In genomic region chr14:104799657-104800599, GRCh38 we compare ENCODE assay signal across 8 cellular contexts. TPM values are rescaled to one million over a fixed set of nuclear protein-coding genes. Genes with fewer than 3 reads are reported as not detected.
A peak's percentile ranks its signal among the peaks of the same experiment; 100 is the strongest.
DNase-seq lines count a peak whose midpoint lies in the region; ATAC-seq and TF ChIP-seq lines count a peak whose summit lies in the region.

No MANE protein-coding gene starts in this region.

- H3K4me3 ChIP-seq in ACC112 (ENCODE audit: low read depth, low read length) (peak overlapping the region; percentile 74), adrenal gland (peak overlapping the region in 2 of 4 donors; percentile 29 to 91), rectal smooth muscle tissue (ENCODE audit: low read length) (peak overlapping the region; percentile 73), uterus (peak overlapping the region; percentile 48 to 60)

- peaks cover 3% of the 10 kb centered on the region for H3K79me2 ChIP-seq in ACC112 (ENCODE audit: control insufficient read depth, insufficient read depth, low read length, unreplicated experiment)

- no peaks in the 10 kb centered on the region for H3K9me3 ChIP-seq in adrenal gland (replicated peaks in 1 of 3)
- no peaks in the 10 kb centered on the region for H3K9me3 ChIP-seq in uterus

- H3K4me1 ChIP-seq in ACC112 (ENCODE audit: control insufficient read depth, insufficient read depth, low read length, unreplicated experiment): peaks cover 28% of the 10 kb centered on the region
- peaks cover 16 to 33% of the 10 kb centered on the region in 2 donors for H3K4me1 ChIP-seq in adrenal gland (replicated peaks in 1 of 2)
- peaks cover 12% of the 10 kb centered on the region for H3K4me1 ChIP-seq in rectal smooth muscle tissue (ENCODE audit: control insufficient read depth, insufficient read depth, low read length)
- H3K4me1 ChIP-seq in uterus: peaks cover 0 to 10% of the 10 kb centered on the region in 2 donors

- intact Hi-C loops in adrenal gland (cut with DNase I): no loop called here
- intact Hi-C loops in left ventricle myocardium superior (cut with micrococcal nuclease): no loop called here
- intact Hi-C loops in uterus (cut with DNase I; ENCODE audit: low total_unique reads): no loop called here

- WGBS in adrenal gland, 4 donors: 11 to 56% (median 19%) methylated on average over 17 to 67 of the region's 68 CpGs

- peak overlapping the region; percentile 84 for H3K9ac ChIP-seq in rectal smooth muscle tissue (ENCODE audit: low read length)

- TF ChIP-seq CTCF in adrenal gland (IDR thresholded peaks at IDR 0.05) (peak in 5 of 6 experiments; percentile 14 to 43 (median 34)), uterus (IDR thresholded peaks at IDR 0.05) (peak in 3 of 4 experiments; percentile 25 to 59 (median 50))

- DNase-seq in T-helper 1 cell (peak; percentile 71 to 85 (median 83)), adrenal gland (peak; percentile 82 to 91 (median 85)), left ventricle myocardium superior (peak; percentile 94), uterus (peak; percentile 88 to 90)

- no peak overlapping the region for H3K27ac ChIP-seq in ACC112 (ENCODE audit: low read depth, low read length)
- H3K27ac ChIP-seq in adrenal gland: peak overlapping the region; percentile 55 to 97 (median 91)
- peak overlapping the region; percentile 96 for H3K27ac ChIP-seq in rectal smooth muscle tissue (ENCODE audit: low read depth, low read length)
- peak overlapping the region; percentile 95 to 99 for H3K27ac ChIP-seq in uterus

- no peaks in the 10 kb centered on the region for H3K36me3 ChIP-seq in ACC112 (ENCODE audit: insufficient read depth, low read length)
- H3K36me3 ChIP-seq in adrenal gland (replicated peaks in 1 of 2): no peaks in the 10 kb centered on the region
- no peaks in the 10 kb centered on the region for H3K36me3 ChIP-seq in rectal smooth muscle tissue (ENCODE audit: control insufficient read depth, insufficient read depth, low read length)
- no peaks in the 10 kb centered on the region for H3K36me3 ChIP-seq in uterus

- H3K27me3 ChIP-seq in ACC112 (ENCODE audit: insufficient read depth, low read length) (no peaks in the 10 kb centered on the region), adrenal gland (no peaks in the 10 kb centered on the region), rectal smooth muscle tissue (ENCODE audit: control insufficient read depth, insufficient read depth, low read length) (no peaks in the 10 kb centered on the region), uterus (no peaks in the 10 kb centered on the region)

- H2AFZ ChIP-seq in ACC112 (ENCODE audit: low read length, unreplicated experiment): peak overlapping the region; percentile 51

- peak; percentile 42 for ATAC-seq in GM18907 (IDR thresholded peaks at IDR 0.05; ENCODE audit: unreplicated experiment)
- peak; percentile 50 for ATAC-seq in HG03521 (IDR thresholded peaks at IDR 0.05; ENCODE audit: unreplicated experiment)
- ATAC-seq in left ventricle myocardium superior: peak; percentile 76

- no peak for TF ChIP-seq POLR2A in adrenal gland (IDR thresholded peaks at IDR 0.05)
- TF ChIP-seq POLR2A in uterus (IDR thresholded peaks at IDR 0.05): peak; percentile 24 to 56

RNA-seq across cellular contexts. Expression of gene ZBTB42, which starts 1.0 kb away (rescaled TPM):
- 10 to 100 TPM in 3 of 8 donors, 1 to 10 TPM in 5; 3.5 to 13.9 (median 9.4) TPM for total RNA-seq in adrenal gland
- polyA plus RNA-seq in adrenal gland: 1 to 10 TPM; 1.2 to 2.3 (median 1.6) TPM
- total RNA-seq in left ventricle myocardium superior: 5.3 TPM
- 1 to 10 TPM in 3 of 4 donors, under 1 TPM in 1; under 0.01 to 8.4 (median 3.9) TPM for total RNA-seq in uterus

RNA-seq across cellular contexts. Expression of gene AKT1, which starts 4.4 kb away (rescaled TPM):
- total RNA-seq in adrenal gland: 100 to 1,000 TPM; 155 to 300 (median 195) TPM
- 100 to 1,000 TPM in 2 of 3 donors, 10 to 100 TPM in 1; 97.5 to 244 (median 230) TPM for polyA plus RNA-seq in adrenal gland
- 142 TPM for total RNA-seq in left ventricle myocardium superior
- total RNA-seq in uterus: 100 to 1,000 TPM in 2 of 4 donors, 10 to 100 TPM in 2; 42.9 to 121 (median 101) TPM

RNA-seq across cellular contexts. Expression of gene SIVA1, which starts 47.0 kb away (rescaled TPM):
- total RNA-seq in adrenal gland: 100 to 1,000 TPM in 4 of 8 donors, 10 to 100 TPM in 4; 43.9 to 294 (median 140) TPM
- polyA plus RNA-seq in adrenal gland: 100 to 1,000 TPM in 1 of 3 donors, 10 to 100 TPM in 1, 1 to 10 TPM in 1; 2.0 to 120 (median 86.8) TPM
- total RNA-seq in left ventricle myocardium superior: 65.1 TPM
- total RNA-seq in uterus: 100 to 1,000 TPM in 3 of 4 donors, 10 to 100 TPM in 1; 79.4 to 366 (median 239) TPM

Comparison
In these comparisons a context has a peak if more than half of its experiments do, and no peak if none do; other contexts are left out.
1. POLR2A ChIP-seq: peak in uterus (2 of 2); none in adrenal gland (0 of 2).
2. Peak in every context shown above with its lines, with median percentiles within 50 percentile points of each other: ATAC-seq and DNase-seq.